Comparison of ENCODE assay signal across 23 cellular contexts in the genomic region with DNA sequence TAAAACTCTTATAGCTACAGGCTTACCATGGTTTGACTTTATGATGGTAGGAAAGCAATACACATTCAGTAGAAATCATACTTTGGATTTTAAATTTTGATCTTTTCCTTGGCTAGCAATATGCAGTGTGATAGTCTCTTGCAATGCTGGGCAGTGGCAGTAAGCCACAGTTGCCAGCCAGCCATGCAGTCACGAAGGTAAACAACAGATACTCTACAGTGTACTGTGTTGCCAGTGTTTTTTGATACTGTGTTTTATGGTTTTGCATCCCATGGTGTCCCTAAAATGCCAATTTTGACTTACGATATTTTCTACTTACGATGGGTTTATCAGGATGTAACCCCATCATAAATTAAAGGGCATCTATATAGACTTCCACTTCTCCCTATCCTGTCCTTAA.
"Had no signal": no experiment of that assay in that cellular context is flagged by ENCODE, and none has a peak within 500 bp of the region (broad histone marks: within the 10 kb centered on the region; RNA-seq: fewer than 3 reads in every experiment).

No MANE protein-coding gene starts in this region.

- H3K4me3 ChIP-seq: colonic mucosa, esophagus squamous epithelium, gastrocnemius medialis, heart right ventricle, left ventricle myocardium inferior, lower lobe of right lung, mucosa of descending colon had no signal

- H3K36me3 ChIP-seq: colonic mucosa, esophagus squamous epithelium, gastrocnemius medialis, heart right ventricle, left ventricle myocardium inferior, lower lobe of right lung had no signal

- H3K27me3 ChIP-seq: colonic mucosa, esophagus squamous epithelium, gastrocnemius medialis, heart right ventricle had no signal

- ATAC-seq: effector memory CD8-positive, alpha-beta T cell; esophagus mucosa; gastrocnemius medialis; heart right ventricle; left cardiac atrium; lower lobe of right lung; mucosa of descending colon had no signal

- H3K4me1 ChIP-seq: colonic mucosa, gastrocnemius medialis, lower lobe of right lung had no signal

- H3K9me3 ChIP-seq: colonic mucosa, esophagus squamous epithelium, gastrocnemius medialis, heart right ventricle, left ventricle myocardium inferior, lower lobe of right lung, mucosa of descending colon had no signal

- H3K27ac ChIP-seq: colonic mucosa, epithelial cell of prostate, esophagus squamous epithelium, gastrocnemius medialis, heart right ventricle, left ventricle myocardium inferior, lower lobe of right lung had no signal

- DNase-seq: colonic mucosa; cortex of kidney; effector CD8-positive, alpha-beta T cell; effector memory CD8-positive, alpha-beta T cell; endodermal cell; erythroblast; esophagus squamous epithelium; foreskin fibroblast; foreskin melanocyte; gastrocnemius medialis; glutamatergic neuron; head of caudate nucleus; heart right ventricle; hippocampal formation; left cardiac atrium; left ventricle myocardium inferior; lower lobe of right lung; mesenchymal stem cell; mucosa of descending colon; naive B cell had no signal

- FAIRE-seq: keratinocyte had no signal
